ENCODE assay signal across 9 cellular contexts in the genomic region with DNA sequence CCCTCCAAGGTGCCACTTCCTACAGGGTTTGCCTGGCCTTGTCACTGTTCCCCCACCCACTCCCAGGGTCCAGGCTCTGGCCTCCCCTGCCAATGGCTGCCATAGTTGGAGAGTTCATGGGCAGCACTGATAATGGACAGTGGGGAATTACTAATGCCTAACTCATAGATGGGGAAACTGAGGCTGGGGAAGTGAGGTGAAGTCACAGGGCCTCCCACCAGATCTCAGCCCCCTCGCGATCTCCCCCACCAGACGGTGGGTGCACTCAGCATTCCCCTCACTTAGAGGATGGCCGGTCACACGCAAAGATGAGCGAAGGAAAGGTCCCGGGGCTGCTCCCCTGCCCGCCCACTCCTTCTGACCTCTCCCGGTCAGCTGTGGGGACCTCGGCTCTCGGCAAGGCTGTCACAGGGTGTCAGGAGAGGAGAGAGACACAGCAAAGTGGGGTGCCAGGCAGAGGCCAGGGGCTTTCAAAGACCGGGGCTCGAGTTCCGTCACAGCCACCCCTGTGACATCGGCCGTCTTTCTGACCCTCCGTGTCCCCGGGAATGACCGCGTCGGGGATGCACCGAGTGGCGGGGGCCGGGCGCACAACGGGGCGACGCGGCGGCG.
DNase-seq lines count a peak whose midpoint lies in the region; ATAC-seq and TF ChIP-seq lines count a peak whose summit lies in the region.
"Had no signal": no experiment of that assay in that cellular context is flagged by ENCODE, and none has a peak within 500 bp of the region (broad histone marks: within the 10 kb centered on the region; RNA-seq: fewer than 3 reads in every experiment).

No MANE protein-coding gene starts in this region.

- no peaks in the 10 kb centered on the region for H4K20me1 ChIP-seq in fibroblast of lung (ENCODE audit: control insufficient read depth, extremely low read depth, insufficient read depth, low read length)

- H3K27me3 ChIP-seq in fibroblast of lung (ENCODE audit: control insufficient read depth, insufficient read depth, low read length), result no peaks in the 10 kb centered on the region

- no peaks in the 10 kb centered on the region for H3K36me3 ChIP-seq in fibroblast of lung (ENCODE audit: control insufficient read depth, insufficient read depth, low read length)

- H3K4me1 ChIP-seq in fibroblast of lung (ENCODE audit: control insufficient read depth, extremely low read depth, insufficient read depth, low read length), result peaks cover 15% of the 10 kb centered on the region

- intact Hi-C loops in sciatic nerve (cut with DNase I), result loop anchor here (10.0 kb wide), 1 partner anchor 111 kb away; no protein-coding TSS in a partner anchor

- H3K9me3 ChIP-seq in fibroblast of lung (ENCODE audit: control insufficient read depth, insufficient read depth, low read depth, low read length), result no peaks in the 10 kb centered on the region

- H3K4me2 ChIP-seq in fibroblast of lung (ENCODE audit: extremely low read depth, insufficient read depth, low read length), result peak overlapping the region; percentile 37

- H3K27ac ChIP-seq in VCaP (peak overlapping the region; percentile 55; the same call in 1 of the 2 replicates), fibroblast of lung (ENCODE audit: insufficient read depth, low read length) (no peak overlapping the region)

- H3K79me2 ChIP-seq in fibroblast of lung (ENCODE audit: control insufficient read depth, insufficient read depth, low read length), result peaks cover 3% of the 10 kb centered on the region

- H3K4me3 ChIP-seq in fibroblast of lung (replicated peaks in 1 of 4; ENCODE audit: control extremely low read depth in 1 of 4, insufficient read depth in 1 of 4, low read depth in 3 of 4, low read length in 4 of 4), result peak overlapping the region in 1 of 4 experiments; percentile 81

- H2AFZ ChIP-seq in fibroblast of lung (ENCODE audit: low read length), result peak overlapping the region; percentile 14

- peak overlapping the region; percentile 11 for H3K9ac ChIP-seq in fibroblast of lung (ENCODE audit: insufficient read depth, low read length)

- DNase-seq in GM10266 (ENCODE audit: extremely low spot score) (peak; percentile 26), fibroblast of lung (ENCODE audit: low read depth in 2 of 2) (no peak), sciatic nerve (ENCODE audit: low spot score) (no peak), NCI-H510A treated with DMSO at 0.1 percent for 48 hours (lab: John Stamatoyannopoulos, UW) (no peak), HCEC 1CT (no peak), kidney tubule cell (ENCODE audit: low spot score) (no peak)
- DNase-seq: activated CD4-positive, CD25-positive, alpha-beta regulatory T cell treated with anti-CD3 and anti-CD28 coated beads, Interleukin-2, amount 50 U/mL, for 72 hours had no signal

- TF ChIP-seq CTCF in GM10266 (IDR thresholded peaks at IDR 0.05; ENCODE audit: control insufficient read depth, insufficient read depth, low read depth, missing control alignments), result no peak
- no peak for TF ChIP-seq CTCF in VCaP (conservative IDR thresholded peaks at IDR 0.05)
- TF ChIP-seq CTCF in fibroblast of lung (conservative IDR thresholded peaks at IDR 0.05 in 1 of 2, IDR thresholded peaks at IDR 0.05 in 1 of 2; ENCODE audit: low read depth in 1 of 2, low read length in 2 of 2), result no peak

- ATAC-seq in sciatic nerve, result peak; percentile 6
- ATAC-seq in HG03439 (IDR thresholded peaks at IDR 0.05; ENCODE audit: unreplicated experiment), result no peak
